11 cellular contexts compared by ENCODE assay signal in the genomic region with DNA sequence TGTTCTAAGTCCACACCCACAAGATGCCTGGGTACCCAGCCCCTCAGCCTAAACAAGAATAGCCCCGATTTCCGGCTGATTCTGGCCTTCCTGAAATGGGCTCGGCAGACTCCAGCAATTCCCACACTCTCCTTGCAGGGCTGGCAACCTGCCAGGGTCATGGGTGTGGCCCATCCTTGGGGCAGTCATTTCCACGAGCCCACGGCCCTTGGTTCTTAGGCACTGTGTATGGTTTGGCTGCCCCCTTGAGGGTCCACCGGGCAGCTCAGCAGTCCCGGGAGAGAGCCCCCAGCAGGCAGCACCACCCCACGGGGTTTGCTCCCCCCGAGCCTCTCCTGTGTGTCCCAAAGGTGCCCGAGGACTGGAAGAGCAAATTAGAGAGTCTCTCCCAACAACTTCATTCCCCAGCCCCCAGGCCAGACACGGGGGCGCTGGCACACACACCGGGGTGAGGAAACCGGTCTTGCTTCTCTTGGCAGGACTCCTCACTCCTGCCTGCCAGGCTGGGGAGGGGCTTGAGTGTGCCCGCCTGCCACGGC.
DNase-seq lines count a peak whose midpoint lies in the region; ATAC-seq and TF ChIP-seq lines count a peak whose summit lies in the region.
"Had no signal": no experiment of that assay in that cellular context is flagged by ENCODE, and none has a peak within 500 bp of the region (broad histone marks: within the 10 kb centered on the region; RNA-seq: fewer than 3 reads in every experiment).

No MANE protein-coding gene starts in this region.

- H3K36me3 ChIP-seq in RWPE2 (ENCODE audit: low read depth): no peaks in the 10 kb centered on the region
- no peaks in the 10 kb centered on the region for H3K36me3 ChIP-seq in thyroid gland
- H3K36me3 ChIP-seq: esophagus squamous epithelium had no signal

- intact Hi-C loops in right cardiac atrium (cut with DNase I) (no loop called here), thyroid gland (cut with DNase I) (no loop called here)

- peaks cover 9% of the 10 kb centered on the region for H3K27me3 Mint-ChIP-seq in activated T-cell treated with anti-CD3 and anti-CD28 coated beads, Interleukin-2, amount 50 U/mL, for 24 hours

- H3K4me3 Mint-ChIP-seq in activated T-cell treated with anti-CD3 and anti-CD28 coated beads, Interleukin-2, amount 50 U/mL, for 24 hours: no peak overlapping the region

- H3K9me3 Mint-ChIP-seq in activated T-cell treated with anti-CD3 and anti-CD28 coated beads, Interleukin-2, amount 50 U/mL, for 24 hours: no peaks in the 10 kb centered on the region

- DNase-seq in RWPE2 (ENCODE audit: low spot score): no peak
- peak; percentile 78 to 86 (median 83) for DNase-seq in right cardiac atrium
- peak; percentile 28 to 32 for DNase-seq in thyroid gland
- no peak for DNase-seq in activated CD4-positive, alpha-beta T cell treated with anti-CD3 and anti-CD28 coated beads, Interleukin-2, amount 50 U/mL, for 48 hours
- no peak for DNase-seq in activated T-cell treated with anti-CD3 and anti-CD28 coated beads, Interleukin-2, amount 50 U/mL, for 24 hours
- no peak for DNase-seq in activated CD4-positive, CD25-positive, alpha-beta regulatory T cell treated with anti-CD3 and anti-CD28 coated beads, Interleukin-2, amount 50 U/mL, for 72 hours
- DNase-seq: esophagus squamous epithelium, IMR-90, naive B cell had no signal

- no peak for TF ChIP-seq POLR2A in thyroid gland (IDR thresholded peaks at IDR 0.05)

- ATAC-seq in RWPE2 (ENCODE audit: low read depth) (peak; percentile 56), right cardiac atrium (peak; percentile 66 to 95)
- ATAC-seq: activated CD4-positive, CD25-positive, alpha-beta regulatory T cell treated with anti-CD3 and anti-CD28 coated beads, Interleukin-2, amount 50 U/mL, for 24 hours had no signal

- H3K4me3 ChIP-seq in GM12875 (ENCODE audit: low read depth, low read length) (no peak overlapping the region), RWPE2 (ENCODE audit: severe bottlenecking) (no peak overlapping the region), right cardiac atrium (ENCODE audit: low read length) (no peak overlapping the region), thyroid gland (replicated peaks in 1 of 3) (no peak overlapping the region)

- no peak overlapping the region for H3K27ac ChIP-seq in RWPE2 (ENCODE audit: poor library complexity, severe bottlenecking)
- H3K27ac ChIP-seq in right cardiac atrium (ENCODE audit: low read length): no peak overlapping the region
- H3K27ac ChIP-seq in thyroid gland: no peak overlapping the region
- H3K27ac ChIP-seq: esophagus squamous epithelium had no signal

- H3K4me1 ChIP-seq in RWPE2 (ENCODE audit: insufficient read depth, poor library complexity, severe bottlenecking) (peaks cover 9% of the 10 kb centered on the region), right cardiac atrium (ENCODE audit: control insufficient read depth, insufficient read depth, low read length) (no peaks in the 10 kb centered on the region), thyroid gland (peaks cover 5 to 7% of the 10 kb centered on the region in 2 donors)

- TF ChIP-seq CTCF in GM12875 (IDR thresholded peaks at IDR 0.05; ENCODE audit: borderline replicate concordance, insufficient read depth, low read depth, low read length) (0 out of 2 replicates have a peak, but pooled peaks have one; percentile 37), RWPE2 (IDR thresholded peaks at IDR 0.05; ENCODE audit: poor library complexity, severe bottlenecking) (peak; percentile 39), thyroid gland (IDR thresholded peaks at IDR 0.05) (no peak)

- H3K4me1 Mint-ChIP-seq in activated T-cell treated with anti-CD3 and anti-CD28 coated beads, Interleukin-2, amount 50 U/mL, for 24 hours (ENCODE audit: low read depth): no peaks in the 10 kb centered on the region
- H3K4me1 Mint-ChIP-seq: naive B cell had no signal

- no peaks in the 10 kb centered on the region for H3K9me3 ChIP-seq in RWPE2 (ENCODE audit: severe bottlenecking)
- no peaks in the 10 kb centered on the region for H3K9me3 ChIP-seq in right cardiac atrium (ENCODE audit: control insufficient read depth, low read length)
- no peaks in the 10 kb centered on the region for H3K9me3 ChIP-seq in thyroid gland
- H3K9me3 ChIP-seq: esophagus squamous epithelium had no signal

- no peak overlapping the region for H3K27ac Mint-ChIP-seq in activated T-cell treated with anti-CD3 and anti-CD28 coated beads, Interleukin-2, amount 50 U/mL, for 24 hours

- no peaks in the 10 kb centered on the region for H3K27me3 ChIP-seq in RWPE2 (ENCODE audit: insufficient read depth, poor library complexity, severe bottlenecking)
- no peaks in the 10 kb centered on the region for H3K27me3 ChIP-seq in right cardiac atrium (ENCODE audit: control insufficient read depth, insufficient read depth)
- no peaks in the 10 kb centered on the region for H3K27me3 ChIP-seq in thyroid gland

- no peaks in the 10 kb centered on the region for H3K36me3 Mint-ChIP-seq in activated T-cell treated with anti-CD3 and anti-CD28 coated beads, Interleukin-2, amount 50 U/mL, for 24 hours (ENCODE audit: low read depth)
- H3K36me3 Mint-ChIP-seq: naive B cell had no signal

- WGBS in right cardiac atrium: 28% methylated on average over 16 of the region's 16 CpGs
- WGBS in thyroid gland, 2 donors: 2 to 9% methylated on average over 5 to 10 of the region's 16 CpGs

Comparison
In these comparisons a context has a peak if more than half of its experiments do, and no peak if none do; other contexts are left out.
1. CTCF ChIP-seq: peak in GM12875 (single experiment) and RWPE2 (single experiment); none in thyroid gland (0 of 6).
2. DNase-seq: peak in right cardiac atrium (3 of 3) and thyroid gland (2 of 2); none in RWPE2 (single experiment), activated CD4-positive, alpha-beta T cell treated with anti-CD3 and anti-CD28 coated beads, Interleukin-2, amount 50 U/mL, for 48 hours (0 of 2), activated T-cell treated with anti-CD3 and anti-CD28 coated beads, Interleukin-2, amount 50 U/mL, for 24 hours (single experiment) and activated CD4-positive, CD25-positive, alpha-beta regulatory T cell treated with anti-CD3 and anti-CD28 coated beads, Interleukin-2, amount 50 U/mL, for 72 hours (single experiment).